Comparison of ENCODE assay signal across 10 cellular contexts in genomic region chr17:69430488-69430887, GRCh38. TPM values are rescaled to one million over a fixed set of nuclear protein-coding genes. Genes with fewer than 3 reads are reported as not detected.
A peak's percentile ranks its signal among the peaks of the same experiment; 100 is the strongest.
DNase-seq lines count a peak whose midpoint lies in the region; ATAC-seq and FAIRE-seq lines count a peak whose summit lies in the region.
"Had no signal": no experiment of that assay in that cellular context is flagged by ENCODE, and none has a peak within 500 bp of the region (broad histone marks: within the 10 kb centered on the region; RNA-seq: fewer than 3 reads in every experiment).

No MANE protein-coding gene starts in this region.

- CTCF ChIA-PET in activated naive CD4-positive, alpha-beta T cell treated with anti-CD3 and anti-CD28 coated beads, Interleukin-2, amount 10 ng/mL, durations not matched to agents 7 days and 5 days (lab: Charles Lee): interaction anchor here (1.3 to 1.6 kb wide), 2 partner anchors 10 to 36 kb away, joined by 4 to 5 read pairs; no protein-coding TSS in a partner anchor

- peaks cover 6% of the 10 kb centered on the region for H3K36me3 Mint-ChIP-seq in activated naive CD4-positive, alpha-beta T cell treated with anti-CD3 and anti-CD28 coated beads, Interleukin-2, amount 10 ng/mL, durations not matched to agents 7 days and 5 days
- H3K36me3 Mint-ChIP-seq in stimulated activated naive B cell treated with anti-CD40 and anti-IgM and Interleukin-4, amounts not matched to agents 10 μg/mL and 1 μg/mL and 100 μg/mL, for 72 hours: peaks cover 0 to 2% of the 10 kb centered on the region in 2 donors

- no peaks in the 10 kb centered on the region for H3K27me3 Mint-ChIP-seq in activated naive CD4-positive, alpha-beta T cell treated with anti-CD3 and anti-CD28 coated beads, Interleukin-2, amount 10 ng/mL, durations not matched to agents 7 days and 5 days
- no peaks in the 10 kb centered on the region for H3K27me3 Mint-ChIP-seq in stimulated activated naive B cell treated with anti-CD40 and anti-IgM and Interleukin-4, amounts not matched to agents 10 μg/mL and 1 μg/mL and 100 μg/mL, for 72 hours
- H3K27me3 Mint-ChIP-seq: activated CD8-positive, alpha-beta memory T cell treated with anti-CD3 and anti-CD28 coated beads, Interleukin-2, amount 10 ng/mL, durations not matched to agents 7 days and 5 days had no signal

- no peak overlapping the region for H3K4me3 Mint-ChIP-seq in activated naive CD4-positive, alpha-beta T cell treated with anti-CD3 and anti-CD28 coated beads, Interleukin-2, amount 10 ng/mL, durations not matched to agents 7 days and 5 days
- peak overlapping the region; percentile 16 to 27 for H3K4me3 Mint-ChIP-seq in stimulated activated naive B cell treated with anti-CD40 and anti-IgM and Interleukin-4, amounts not matched to agents 10 μg/mL and 1 μg/mL and 100 μg/mL, for 72 hours
- H3K4me3 Mint-ChIP-seq: activated CD8-positive, alpha-beta memory T cell treated with anti-CD3 and anti-CD28 coated beads, Interleukin-2, amount 10 ng/mL, durations not matched to agents 7 days and 5 days had no signal

- peak overlapping the region; percentile 16; the same call in 1 of the 2 replicates for H3K27ac ChIP-seq in HUES6 (ENCODE audit: low read depth, low read length)
- H3K27ac ChIP-seq: BLaER1 had no signal

- no peaks in the 10 kb centered on the region for H3K9me3 ChIP-seq in HUES6 (ENCODE audit: control insufficient read depth, insufficient read depth, low read depth, low read length)
- H3K9me3 ChIP-seq: BLaER1 had no signal

- peaks cover 20% of the 10 kb centered on the region for H3K4me1 Mint-ChIP-seq in activated naive CD4-positive, alpha-beta T cell treated with anti-CD3 and anti-CD28 coated beads, Interleukin-2, amount 10 ng/mL, durations not matched to agents 7 days and 5 days
- H3K4me1 Mint-ChIP-seq in stimulated activated naive B cell treated with anti-CD40 and anti-IgM and Interleukin-4, amounts not matched to agents 10 μg/mL and 1 μg/mL and 100 μg/mL, for 72 hours: peaks cover 18 to 39% of the 10 kb centered on the region in 2 donors

- peak overlapping the region; percentile 45 for H3K27ac Mint-ChIP-seq in activated naive CD4-positive, alpha-beta T cell treated with anti-CD3 and anti-CD28 coated beads, Interleukin-2, amount 10 ng/mL, durations not matched to agents 7 days and 5 days
- no peak overlapping the region for H3K27ac Mint-ChIP-seq in stimulated activated naive B cell treated with anti-CD40 and anti-IgM and Interleukin-4, amounts not matched to agents 10 μg/mL and 1 μg/mL and 100 μg/mL, for 72 hours
- H3K27ac Mint-ChIP-seq: activated CD8-positive, alpha-beta memory T cell treated with anti-CD3 and anti-CD28 coated beads, Interleukin-2, amount 10 ng/mL, durations not matched to agents 7 days and 5 days had no signal

- no peaks in the 10 kb centered on the region for H3K36me3 ChIP-seq in HUES6 (ENCODE audit: control insufficient read depth, insufficient read depth, low read length)

- H3K27me3 ChIP-seq in HUES6 (ENCODE audit: control insufficient read depth, insufficient read depth, low read length): no peaks in the 10 kb centered on the region
- H3K27me3 ChIP-seq: BLaER1 had no signal

- H3K9me3 Mint-ChIP-seq in activated naive CD4-positive, alpha-beta T cell treated with anti-CD3 and anti-CD28 coated beads, Interleukin-2, amount 10 ng/mL, durations not matched to agents 7 days and 5 days: no peaks in the 10 kb centered on the region
- H3K9me3 Mint-ChIP-seq in stimulated activated naive B cell treated with anti-CD40 and anti-IgM and Interleukin-4, amounts not matched to agents 10 μg/mL and 1 μg/mL and 100 μg/mL, for 72 hours: no peaks in the 10 kb centered on the region

- no peak overlapping the region for H3K4me3 ChIP-seq in HUES6 (ENCODE audit: low read depth, low read length)
- H3K4me3 ChIP-seq: BLaER1 had no signal

- intact Hi-C loops in left colon (cut with DNase I, micrococcal nuclease): no loop called here

- peak; percentile 48 to 64 for ATAC-seq in stimulated activated naive B cell treated with anti-CD40 and anti-IgM and Interleukin-4, amounts not matched to agents 10 μg/mL and 1 μg/mL and 100 μg/mL, for 72 hours (replicated peaks)
- no peak for ATAC-seq in left colon
- ATAC-seq: activated CD8-positive, alpha-beta memory T cell treated with anti-CD3 and anti-CD28 coated beads, Interleukin-2, amount 10 ng/mL, durations not matched to agents 7 days and 5 days had no signal

- DNase-seq in activated naive CD4-positive, alpha-beta T cell treated with anti-CD3 and anti-CD28 coated beads, Interleukin-2, amount 10 ng/mL, durations not matched to agents 7 days and 5 days: no peak
- DNase-seq in activated naive CD4-positive, alpha-beta T cell treated with Interleukin-2 at 50 U/mL for 16 hours: no peak
- DNase-seq in dermis microvascular lymphatic vessel endothelial cell (ENCODE audit: low read depth in 2 of 2) (peak; percentile 31 to 87), RCC 7860 (ENCODE audit: low spot score) (no peak), HuH-7 (ENCODE audit: low spot score) (no peak), left colon (no peak)
- DNase-seq in stimulated activated naive B cell treated with anti-CD40 and anti-IgM and Interleukin-4, amounts not matched to agents 10 μg/mL and 1 μg/mL and 100 μg/mL, for 72 hours: no peak
- DNase-seq: activated CD8-positive, alpha-beta memory T cell treated with anti-CD3 and anti-CD28 coated beads, Interleukin-2, amount 10 ng/mL, durations not matched to agents 7 days and 5 days had no signal

- no peak overlapping the region for H3K9ac ChIP-seq in HUES6 (ENCODE audit: low read length)
- H3K9ac ChIP-seq: BLaER1 had no signal

- peaks cover 52% of the 10 kb centered on the region for H3K4me1 ChIP-seq in HUES6 (ENCODE audit: control insufficient read depth, insufficient read depth, low read length)

- FAIRE-seq in RCC 7860 (lab: Jason Lieb, UNC): no peak

RNA-seq across cellular contexts. Expression of gene MAP2K6, which starts 16.0 kb away (rescaled TPM):
- total RNA-seq in dermis microvascular lymphatic vessel endothelial cell (3.8 and 7.3 TPM in 2 replicates), left colon (100 to 1,000 TPM in 1 of 2 donors, 10 to 100 TPM in 1; 58.4 to 128 TPM)

Comparison
In these comparisons a context has a peak if more than half of its experiments do, and no peak if none do; other contexts are left out.
1. DNase-seq: peak in dermis microvascular lymphatic vessel endothelial cell (2 of 2); none in activated naive CD4-positive, alpha-beta T cell treated with anti-CD3 and anti-CD28 coated beads, Interleukin-2, amount 10 ng/mL, durations not matched to agents 7 days and 5 days (single experiment), activated naive CD4-positive, alpha-beta T cell treated with Interleukin-2 at 50 U/mL for 16 hours (single experiment), stimulated activated naive B cell treated with anti-CD40 and anti-IgM and Interleukin-4, amounts not matched to agents 10 μg/mL and 1 μg/mL and 100 μg/mL, for 72 hours (single experiment), RCC 7860 (single experiment), HuH-7 (single experiment) and left colon (0 of 2).